9 cellular contexts compared by ENCODE assay signal in genomic region chr2:68385232-68385906, GRCh38. TPM values are rescaled to one million over a fixed set of nuclear protein-coding genes. Genes with fewer than 3 reads are reported as not detected.
DNase-seq lines count a peak whose midpoint lies in the region; ATAC-seq lines count a peak whose summit lies in the region.
"Had no signal": no experiment of that assay in that cellular context is flagged by ENCODE, and none has a peak within 500 bp of the region (broad histone marks: within the 10 kb centered on the region; RNA-seq: fewer than 3 reads in every experiment).

No MANE protein-coding gene starts in this region.

- H4K8ac ChIP-seq in mesendoderm (ENCODE audit: low read depth, low read length), result no peak overlapping the region

- H3K9me3 Mint-ChIP-seq in activated T-cell treated with anti-CD3 and anti-CD28 coated beads, Interleukin-2, amount 50 U/mL, for 24 hours, result no peaks in the 10 kb centered on the region
- H3K9me3 Mint-ChIP-seq in stimulated activated memory B cell treated with anti-CD40 and anti-IgM and Interleukin-4, amounts not matched to agents 10 μg/mL and 1 μg/mL and 100 μg/mL, for 72 hours, result no peaks in the 10 kb centered on the region

- no peak overlapping the region for H3K4ac ChIP-seq in mesendoderm (ENCODE audit: low read depth, low read length)

- H3K27ac Mint-ChIP-seq in activated T-cell treated with anti-CD3 and anti-CD28 coated beads, Interleukin-2, amount 50 U/mL, for 24 hours, result peak overlapping the region; percentile 55
- peak overlapping the region; percentile 46 for H3K27ac Mint-ChIP-seq in T-helper 17 cell
- peak overlapping the region; percentile 58 for H3K27ac Mint-ChIP-seq in stimulated activated memory B cell treated with anti-CD40 and anti-IgM and Interleukin-4, amounts not matched to agents 10 μg/mL and 1 μg/mL and 100 μg/mL, for 72 hours

- H3K79me2 ChIP-seq in mesendoderm (ENCODE audit: control insufficient read depth, insufficient read depth, low read length), result no peaks in the 10 kb centered on the region

- no peak overlapping the region for H4K5ac ChIP-seq in mesendoderm (ENCODE audit: low read length)

- WGBS in mesendoderm (ENCODE audit: extremely low coverage, insufficient coverage, low lambda C conversion rate), result no CpG with 5 or more reads among the region's 2 CpGs

- peaks cover 44% of the 10 kb centered on the region for H3K4me1 Mint-ChIP-seq in activated T-cell treated with anti-CD3 and anti-CD28 coated beads, Interleukin-2, amount 50 U/mL, for 24 hours (ENCODE audit: low read depth)
- H3K4me1 Mint-ChIP-seq in T-helper 17 cell, result peaks cover 26% of the 10 kb centered on the region
- H3K4me1 Mint-ChIP-seq in stimulated activated memory B cell treated with anti-CD40 and anti-IgM and Interleukin-4, amounts not matched to agents 10 μg/mL and 1 μg/mL and 100 μg/mL, for 72 hours, result peaks cover 82% of the 10 kb centered on the region

- H3K27me3 Mint-ChIP-seq in activated T-cell treated with anti-CD3 and anti-CD28 coated beads, Interleukin-2, amount 50 U/mL, for 24 hours, result peaks cover 3% of the 10 kb centered on the region
- H3K27me3 Mint-ChIP-seq in T-helper 17 cell, result no peaks in the 10 kb centered on the region
- no peaks in the 10 kb centered on the region for H3K27me3 Mint-ChIP-seq in stimulated activated memory B cell treated with anti-CD40 and anti-IgM and Interleukin-4, amounts not matched to agents 10 μg/mL and 1 μg/mL and 100 μg/mL, for 72 hours

- H3K27me3 ChIP-seq in mesendoderm (ENCODE audit: insufficient read depth, low read length, poor library complexity), result no peaks in the 10 kb centered on the region

- no peaks in the 10 kb centered on the region for H3K4me1 ChIP-seq in mesendoderm (ENCODE audit: control insufficient read depth, low read depth, low read length)

- no peak overlapping the region for H2BK15ac ChIP-seq in mesendoderm (replicated peaks; ENCODE audit: low read depth)

- H3K23ac ChIP-seq in mesendoderm (ENCODE audit: low read length), result no peak overlapping the region

- ATAC-seq in HG02981 (IDR thresholded peaks at IDR 0.05; ENCODE audit: unreplicated experiment), result peak; percentile 41
- ATAC-seq in T-helper 17 cell, result no peak
- ATAC-seq in stimulated activated memory B cell treated with anti-CD40 and anti-IgM and Interleukin-4, amounts not matched to agents 10 μg/mL and 1 μg/mL and 100 μg/mL, for 72 hours, result peak; percentile 87

- DNase-seq in activated T-cell treated with anti-CD3 and anti-CD28 coated beads, Interleukin-2, amount 50 U/mL, for 24 hours, result no peak
- no peak for DNase-seq in activated T-cell treated with anti-CD3 and anti-CD28 coated beads, Interleukin-2, amount 50 U/mL, for 1 hour
- DNase-seq in T-helper 17 cell (no peak), NCI-H345 (lab: John Stamatoyannopoulos, UW) (no peak), glomerular visceral epithelial cell (ENCODE audit: extremely low spot score) (no peak), mesendoderm (no peak)

- H3K36me3 Mint-ChIP-seq in activated T-cell treated with anti-CD3 and anti-CD28 coated beads, Interleukin-2, amount 50 U/mL, for 24 hours (ENCODE audit: low read depth), result no peaks in the 10 kb centered on the region
- H3K36me3 Mint-ChIP-seq in T-helper 17 cell (ENCODE audit: low read depth), result no peaks in the 10 kb centered on the region
- peaks cover 64% of the 10 kb centered on the region for H3K36me3 Mint-ChIP-seq in stimulated activated memory B cell treated with anti-CD40 and anti-IgM and Interleukin-4, amounts not matched to agents 10 μg/mL and 1 μg/mL and 100 μg/mL, for 72 hours

- no peak overlapping the region for H2BK5ac ChIP-seq in mesendoderm (ENCODE audit: low read length)

- no peak overlapping the region for H3K4me3 ChIP-seq in mesendoderm (ENCODE audit: low read length)

- no peak overlapping the region for H3K4me2 ChIP-seq in mesendoderm (ENCODE audit: low read length)

- no peaks in the 10 kb centered on the region for H3K9me3 ChIP-seq in T-helper 17 cell (ENCODE audit: control insufficient read depth, low read length, poor library complexity, severe bottlenecking)

- no peak overlapping the region for H2BK120ac ChIP-seq in mesendoderm (ENCODE audit: low read depth, low read length)

- H3K4me3 Mint-ChIP-seq in activated T-cell treated with anti-CD3 and anti-CD28 coated beads, Interleukin-2, amount 50 U/mL, for 24 hours, result no peak overlapping the region
- peak overlapping the region; percentile 56 for H3K4me3 Mint-ChIP-seq in T-helper 17 cell
- H3K4me3 Mint-ChIP-seq in stimulated activated memory B cell treated with anti-CD40 and anti-IgM and Interleukin-4, amounts not matched to agents 10 μg/mL and 1 μg/mL and 100 μg/mL, for 72 hours, result peak overlapping the region; percentile 42

- no peak overlapping the region for H3K9ac ChIP-seq in mesendoderm (ENCODE audit: low read length)

- H3K79me1 ChIP-seq in mesendoderm (ENCODE audit: low read length), result no peaks in the 10 kb centered on the region

- H3K36me3 ChIP-seq in mesendoderm (ENCODE audit: control insufficient read depth, insufficient read depth, low read length), result no peaks in the 10 kb centered on the region

- H3K56ac ChIP-seq in mesendoderm (ENCODE audit: low read length), result no peak overlapping the region

- no peak overlapping the region for H3K27ac ChIP-seq in mesendoderm (ENCODE audit: low read depth, low read length)

- no peak overlapping the region for H3K18ac ChIP-seq in mesendoderm (ENCODE audit: low read length)

- H2AK5ac ChIP-seq in mesendoderm (ENCODE audit: low read length), result no peak overlapping the region

RNA-seq across cellular contexts. Expression of gene PLEK, which starts 20.3 kb away (rescaled TPM):
- 10 to 100 TPM; 18.0 to 34.8 TPM for total RNA-seq in T-helper 17 cell
- polyA plus RNA-seq in mesendoderm (2013, experiment 1 of 2), result 0.01 TPM
- 0.01 TPM for polyA plus RNA-seq in mesendoderm (2013, experiment 2 of 2)
- total RNA-seq: fibroblast of villous mesenchyme had no signal
